Comparison of ENCODE assay signal across 1 cellular context in the genomic region with DNA sequence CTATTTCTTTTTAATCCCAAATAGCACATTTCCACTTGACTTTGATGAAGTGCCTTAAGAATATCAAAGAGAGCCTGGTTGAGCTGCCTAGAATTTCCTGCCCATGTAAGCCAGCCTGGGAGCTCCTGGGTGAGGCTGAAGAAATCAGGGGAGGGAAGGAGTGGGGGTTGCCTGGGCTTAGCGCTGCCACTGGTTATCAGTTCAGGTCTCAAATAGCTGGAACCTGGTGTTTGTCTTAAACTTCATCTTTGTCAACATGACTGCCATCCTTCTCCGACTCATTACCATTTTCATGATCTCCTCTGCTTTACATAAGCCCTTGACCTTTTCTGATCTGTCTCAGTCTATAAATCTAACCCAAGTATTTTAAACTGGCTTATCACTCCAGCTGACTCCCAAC.
TF ChIP-seq lines count a peak whose summit lies in the region.

No MANE protein-coding gene starts in this region.

TF ChIP-seq in GM23338, 12 proteins besides CTCF, POLR2A, EP300 and RAD21 (continued from another document):
- TF ChIP-seq, protein P1, sequence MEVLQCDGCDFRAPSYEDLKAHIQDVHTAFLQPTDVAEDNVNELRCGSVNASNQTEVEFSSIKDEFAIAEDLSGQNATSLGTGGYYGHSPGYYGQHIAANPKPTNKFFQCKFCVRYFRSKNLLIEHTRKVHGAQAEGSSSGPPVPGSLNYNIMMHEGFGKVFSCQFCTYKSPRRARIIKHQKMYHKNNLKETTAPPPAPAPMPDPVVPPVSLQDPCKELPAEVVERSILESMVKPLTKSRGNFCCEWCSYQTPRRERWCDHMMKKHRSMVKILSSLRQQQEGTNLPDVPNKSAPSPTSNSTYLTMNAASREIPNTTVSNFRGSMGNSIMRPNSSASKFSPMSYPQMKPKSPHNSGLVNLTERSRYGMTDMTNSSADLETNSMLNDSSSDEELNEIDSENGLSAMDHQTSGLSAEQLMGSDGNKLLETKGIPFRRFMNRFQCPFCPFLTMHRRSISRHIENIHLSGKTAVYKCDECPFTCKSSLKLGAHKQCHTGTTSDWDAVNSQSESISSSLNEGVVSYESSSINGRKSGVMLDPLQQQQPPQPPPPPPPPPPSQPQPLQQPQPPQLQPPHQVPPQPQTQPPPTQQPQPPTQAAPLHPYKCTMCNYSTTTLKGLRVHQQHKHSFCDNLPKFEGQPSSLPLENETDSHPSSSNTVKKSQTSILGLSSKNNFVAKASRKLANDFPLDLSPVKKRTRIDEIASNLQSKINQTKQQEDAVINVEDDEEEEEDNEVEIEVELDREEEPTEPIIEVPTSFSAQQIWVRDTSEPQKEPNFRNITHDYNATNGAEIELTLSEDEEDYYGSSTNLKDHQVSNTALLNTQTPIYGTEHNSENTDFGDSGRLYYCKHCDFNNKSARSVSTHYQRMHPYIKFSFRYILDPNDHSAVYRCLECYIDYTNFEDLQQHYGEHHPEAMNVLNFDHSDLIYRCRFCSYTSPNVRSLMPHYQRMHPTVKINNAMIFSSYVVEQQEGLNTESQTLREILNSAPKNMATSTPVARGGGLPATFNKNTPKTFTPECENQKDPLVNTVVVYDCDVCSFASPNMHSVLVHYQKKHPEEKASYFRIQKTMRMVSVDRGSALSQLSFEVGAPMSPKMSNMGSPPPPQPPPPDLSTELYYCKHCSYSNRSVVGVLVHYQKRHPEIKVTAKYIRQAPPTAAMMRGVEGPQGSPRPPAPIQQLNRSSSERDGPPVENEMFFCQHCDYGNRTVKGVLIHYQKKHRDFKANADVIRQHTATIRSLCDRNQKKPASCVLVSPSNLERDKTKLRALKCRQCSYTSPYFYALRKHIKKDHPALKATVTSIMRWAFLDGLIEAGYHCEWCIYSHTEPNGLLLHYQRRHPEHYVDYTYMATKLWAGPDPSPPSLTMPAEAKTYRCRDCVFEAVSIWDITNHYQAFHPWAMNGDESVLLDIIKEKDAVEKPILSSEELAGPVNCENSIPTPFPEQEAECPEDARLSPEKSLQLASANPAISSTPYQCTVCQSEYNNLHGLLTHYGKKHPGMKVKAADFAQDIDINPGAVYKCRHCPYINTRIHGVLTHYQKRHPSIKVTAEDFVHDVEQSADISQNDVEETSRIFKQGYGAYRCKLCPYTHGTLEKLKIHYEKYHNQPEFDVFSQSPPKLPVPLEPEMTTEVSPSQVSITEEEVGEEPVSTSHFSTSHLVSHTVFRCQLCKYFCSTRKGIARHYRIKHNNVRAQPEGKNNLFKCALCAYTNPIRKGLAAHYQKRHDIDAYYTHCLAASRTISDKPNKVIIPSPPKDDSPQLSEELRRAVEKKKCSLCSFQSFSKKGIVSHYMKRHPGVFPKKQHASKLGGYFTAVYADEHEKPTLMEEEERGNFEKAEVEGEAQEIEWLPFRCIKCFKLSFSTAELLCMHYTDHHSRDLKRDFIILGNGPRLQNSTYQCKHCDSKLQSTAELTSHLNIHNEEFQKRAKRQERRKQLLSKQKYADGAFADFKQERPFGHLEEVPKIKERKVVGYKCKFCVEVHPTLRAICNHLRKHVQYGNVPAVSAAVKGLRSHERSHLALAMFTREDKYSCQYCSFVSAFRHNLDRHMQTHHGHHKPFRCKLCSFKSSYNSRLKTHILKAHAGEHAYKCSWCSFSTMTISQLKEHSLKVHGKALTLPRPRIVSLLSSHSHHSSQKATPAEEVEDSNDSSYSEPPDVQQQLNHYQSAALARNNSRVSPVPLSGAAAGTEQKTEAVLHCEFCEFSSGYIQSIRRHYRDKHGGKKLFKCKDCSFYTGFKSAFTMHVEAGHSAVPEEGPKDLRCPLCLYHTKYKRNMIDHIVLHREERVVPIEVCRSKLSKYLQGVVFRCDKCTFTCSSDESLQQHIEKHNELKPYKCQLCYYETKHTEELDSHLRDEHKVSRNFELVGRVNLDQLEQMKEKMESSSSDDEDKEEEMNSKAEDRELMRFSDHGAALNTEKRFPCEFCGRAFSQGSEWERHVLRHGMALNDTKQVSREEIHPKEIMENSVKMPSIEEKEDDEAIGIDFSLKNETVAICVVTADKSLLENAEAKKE (CRISPR knock-in tag; IDR thresholded peaks at IDR 0.05), result no peak
- TF ChIP-seq CREB1 (CRISPR knock-in tag; IDR thresholded peaks at IDR 0.05; ENCODE audit: low read depth), result no peak
- TF ChIP-seq EZH2phosphoT487 (IDR thresholded peaks at IDR 0.05; ENCODE audit: unreplicated experiment), result no peak
- TF ChIP-seq JUNB (IDR thresholded peaks at IDR 0.05; ENCODE audit: unreplicated experiment), result no peak
- no peak for TF ChIP-seq STAT1 (IDR thresholded peaks at IDR 0.05; ENCODE audit: unreplicated experiment)
- TF ChIP-seq EZH2 (IDR thresholded peaks at IDR 0.05; ENCODE audit: low read depth, unreplicated experiment), result no peak
- no peak for TF ChIP-seq NANOG (IDR thresholded peaks at IDR 0.05; ENCODE audit: borderline replicate concordance)
- TF ChIP-seq, protein P2, sequence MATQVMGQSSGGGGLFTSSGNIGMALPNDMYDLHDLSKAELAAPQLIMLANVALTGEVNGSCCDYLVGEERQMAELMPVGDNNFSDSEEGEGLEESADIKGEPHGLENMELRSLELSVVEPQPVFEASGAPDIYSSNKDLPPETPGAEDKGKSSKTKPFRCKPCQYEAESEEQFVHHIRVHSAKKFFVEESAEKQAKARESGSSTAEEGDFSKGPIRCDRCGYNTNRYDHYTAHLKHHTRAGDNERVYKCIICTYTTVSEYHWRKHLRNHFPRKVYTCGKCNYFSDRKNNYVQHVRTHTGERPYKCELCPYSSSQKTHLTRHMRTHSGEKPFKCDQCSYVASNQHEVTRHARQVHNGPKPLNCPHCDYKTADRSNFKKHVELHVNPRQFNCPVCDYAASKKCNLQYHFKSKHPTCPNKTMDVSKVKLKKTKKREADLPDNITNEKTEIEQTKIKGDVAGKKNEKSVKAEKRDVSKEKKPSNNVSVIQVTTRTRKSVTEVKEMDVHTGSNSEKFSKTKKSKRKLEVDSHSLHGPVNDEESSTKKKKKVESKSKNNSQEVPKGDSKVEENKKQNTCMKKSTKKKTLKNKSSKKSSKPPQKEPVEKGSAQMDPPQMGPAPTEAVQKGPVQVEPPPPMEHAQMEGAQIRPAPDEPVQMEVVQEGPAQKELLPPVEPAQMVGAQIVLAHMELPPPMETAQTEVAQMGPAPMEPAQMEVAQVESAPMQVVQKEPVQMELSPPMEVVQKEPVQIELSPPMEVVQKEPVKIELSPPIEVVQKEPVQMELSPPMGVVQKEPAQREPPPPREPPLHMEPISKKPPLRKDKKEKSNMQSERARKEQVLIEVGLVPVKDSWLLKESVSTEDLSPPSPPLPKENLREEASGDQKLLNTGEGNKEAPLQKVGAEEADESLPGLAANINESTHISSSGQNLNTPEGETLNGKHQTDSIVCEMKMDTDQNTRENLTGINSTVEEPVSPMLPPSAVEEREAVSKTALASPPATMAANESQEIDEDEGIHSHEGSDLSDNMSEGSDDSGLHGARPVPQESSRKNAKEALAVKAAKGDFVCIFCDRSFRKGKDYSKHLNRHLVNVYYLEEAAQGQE (IDR thresholded peaks at IDR 0.05; ENCODE audit: unreplicated experiment), result no peak
